24 cellular contexts compared by ENCODE assay signal in the genomic region with DNA sequence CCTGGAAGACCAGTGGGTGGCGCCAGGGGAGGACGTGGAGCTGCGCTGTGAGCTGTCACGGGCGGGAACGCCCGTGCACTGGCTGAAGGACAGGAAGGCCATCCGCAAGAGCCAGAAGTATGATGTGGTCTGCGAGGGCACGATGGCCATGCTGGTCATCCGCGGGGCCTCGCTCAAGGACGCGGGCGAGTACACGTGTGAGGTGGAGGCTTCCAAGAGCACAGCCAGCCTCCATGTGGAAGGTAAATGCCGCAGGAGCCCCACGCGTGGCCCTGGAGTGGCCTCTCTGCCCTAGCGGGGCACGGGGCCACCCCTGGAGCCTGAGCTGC.
DNase-seq lines count a peak whose midpoint lies in the region; FAIRE-seq and TF ChIP-seq lines count a peak whose summit lies in the region.
"Had no signal": no experiment of that assay in that cellular context is flagged by ENCODE, and none has a peak within 500 bp of the region (broad histone marks: within the 10 kb centered on the region; RNA-seq: fewer than 3 reads in every experiment).

No MANE protein-coding gene starts in this region.

- peak; percentile 8 for DNase-seq in activated naive CD4-positive, alpha-beta T cell treated with anti-CD3 and anti-CD28 coated beads, Interleukin-2, amount 50 U/mL, for 16 hours
- DNase-seq in activated naive CD4-positive, alpha-beta T cell treated with anti-CD3 and anti-CD28 coated beads for 36 hours: no peak
- peak; percentile 45 for DNase-seq in ecto neural progenitor cell (ENCODE audit: low spot score)
- DNase-seq in kidney: peak; percentile 62
- peak; percentile 89 for DNase-seq in spleen
- no peak for DNase-seq in stimulated activated CD4-positive, alpha-beta T cell treated with anti-CD3 and anti-CD28 coated beads, Interleukin-1b, Interleukin-23, amount 100 ng/mL, for 48 hours
- no peak for DNase-seq in NCI-H2081 (lab: John Stamatoyannopoulos, UW)
- DNase-seq in GF-D8 (lab: John Stamatoyannopoulos, UW): no peak
- DNase-seq: activated CD4-positive, alpha-beta T cell treated with anti-CD3 and anti-CD28 coated beads, Interleukin-2, amount 10 ng/mL, durations not matched to agents 24 days and 14 days; activated naive CD8-positive, alpha-beta T cell treated with anti-CD3 and anti-CD28 coated beads, Interleukin-2, amount 50 U/mL, for 24 hours; cerebellar nuclear complex; effector CD4-positive, alpha-beta T cell; GOT3; immature natural killer cell; KBM-7; NCI-H1436; NCI-H524 treated with DMSO at 0.1 percent for 48 hours; stimulated activated CD4-positive, alpha-beta T cell treated with anti-CD3 and anti-CD28 coated beads, Interleukin-2, amount 100 ng/mL, for 24 hours had no signal

- H3K27ac Mint-ChIP-seq in activated naive CD4-positive, alpha-beta T cell treated with anti-CD3 and anti-CD28 coated beads for 36 hours: no peak overlapping the region
- H3K27ac Mint-ChIP-seq: activated CD4-positive, alpha-beta T cell treated with anti-CD3 and anti-CD28 coated beads, Interleukin-2, amount 10 ng/mL, durations not matched to agents 24 days and 14 days; activated naive CD8-positive, alpha-beta T cell treated with anti-CD3 and anti-CD28 coated beads, Interleukin-2, amount 50 U/mL, for 24 hours; activated T-helper 1 cell treated with anti-CD3 and anti-CD28 coated beads, Interleukin-12 subunit alpha, Interleukin-12 subunit beta, Interleukin-2, Interleukin-4 antibody, amounts not matched to agents 30 ng/mL and 10 ng/mL and 1 ng/mL, durations not matched to agents 14 hours and 24 hours and 36 hours; immature natural killer cell had no signal

- no peak overlapping the region for H3K9ac ChIP-seq in kidney (ENCODE audit: low read length in 2 of 2)

- H3K4me1 Mint-ChIP-seq in activated naive CD4-positive, alpha-beta T cell treated with anti-CD3 and anti-CD28 coated beads for 36 hours (ENCODE audit: low read depth): no peaks in the 10 kb centered on the region
- H3K4me1 Mint-ChIP-seq: activated CD4-positive, alpha-beta T cell treated with anti-CD3 and anti-CD28 coated beads, Interleukin-2, amount 10 ng/mL, durations not matched to agents 24 days and 14 days; activated naive CD8-positive, alpha-beta T cell treated with anti-CD3 and anti-CD28 coated beads, Interleukin-2, amount 50 U/mL, for 24 hours; immature natural killer cell had no signal

- no peak overlapping the region for H3K27ac ChIP-seq in kidney (ENCODE audit: low read depth in 2 of 2, low read length in 2 of 2)
- peak overlapping the region in 6 of 8 donors; percentile 37 to 72 (median 56) for H3K27ac ChIP-seq in spleen
- H3K27ac ChIP-seq: skin epidermis had no signal

- no peak overlapping the region for H3K4me3 ChIP-seq in kidney (ENCODE audit: low read length in 2 of 2)
- H3K4me3 ChIP-seq in spleen: no peak overlapping the region
- H3K4me3 ChIP-seq: heart right ventricle, MG63, skin epidermis had no signal

- no peak overlapping the region for H3K4me3 Mint-ChIP-seq in activated naive CD4-positive, alpha-beta T cell treated with anti-CD3 and anti-CD28 coated beads for 36 hours
- H3K4me3 Mint-ChIP-seq: activated CD4-positive, alpha-beta T cell treated with anti-CD3 and anti-CD28 coated beads, Interleukin-2, amount 10 ng/mL, durations not matched to agents 24 days and 14 days; activated naive CD8-positive, alpha-beta T cell treated with anti-CD3 and anti-CD28 coated beads, Interleukin-2, amount 50 U/mL, for 24 hours; activated T-helper 1 cell treated with anti-CD3 and anti-CD28 coated beads, Interleukin-12 subunit alpha, Interleukin-12 subunit beta, Interleukin-2, Interleukin-4 antibody, amounts not matched to agents 30 ng/mL and 10 ng/mL and 1 ng/mL, durations not matched to agents 14 hours and 24 hours and 36 hours; immature natural killer cell had no signal

- 59 to 95% (median 81%) methylated on average over 16 to 22 of the region's 22 CpGs for WGBS in spleen, 5 donors

- FAIRE-seq in kidney (lab: Jason Lieb, UNC): no peak
- FAIRE-seq: A204.1, RCC 7860 had no signal

- peaks cover 2% of the 10 kb centered on the region for H3K36me3 Mint-ChIP-seq in activated naive CD4-positive, alpha-beta T cell treated with anti-CD3 and anti-CD28 coated beads for 36 hours (ENCODE audit: low read depth)

- H3K9me3 ChIP-seq in kidney (ENCODE audit: control insufficient read depth in 1 of 2, low read length in 2 of 2) (no peaks in the 10 kb centered on the region), spleen (no peaks in the 10 kb centered on the region)
- H3K9me3 ChIP-seq: heart right ventricle, MG63 had no signal

- no peaks in the 10 kb centered on the region for H3K36me3 ChIP-seq in kidney (ENCODE audit: control insufficient read depth in 1 of 2, insufficient read depth in 2 of 2, low read length in 2 of 2)
- peaks cover 0 to 95% (median 35%) of the 10 kb centered on the region in 6 donors for H3K36me3 ChIP-seq in spleen
- H3K36me3 ChIP-seq: MG63 had no signal

- TF ChIP-seq CTCF in kidney (IDR thresholded peaks at IDR 0.05; ENCODE audit: borderline replicate concordance, extremely low read depth, insufficient read depth) (no peak), spleen (IDR thresholded peaks at IDR 0.05 in 8 of 11, conservative IDR thresholded peaks at IDR 0.05 in 3 of 11) (peak in 4 of 11 experiments; percentile 27 to 40 (median 30))

- intact Hi-C loops in activated naive CD4-positive, alpha-beta T cell treated with anti-CD3 and anti-CD28 coated beads for 36 hours (cut with micrococcal nuclease): no loop called here
- intact Hi-C loops in kidney (cut with DNase I): no loop called here
- intact Hi-C loops in spleen (cut with DNase I; ENCODE audit: low total_unique reads): no loop called here

- no peaks in the 10 kb centered on the region for H3K9me3 Mint-ChIP-seq in activated naive CD4-positive, alpha-beta T cell treated with anti-CD3 and anti-CD28 coated beads for 36 hours
- H3K9me3 Mint-ChIP-seq: activated CD4-positive, alpha-beta T cell treated with anti-CD3 and anti-CD28 coated beads, Interleukin-2, amount 10 ng/mL, durations not matched to agents 24 days and 14 days; activated naive CD8-positive, alpha-beta T cell treated with anti-CD3 and anti-CD28 coated beads, Interleukin-2, amount 50 U/mL, for 24 hours; activated T-helper 1 cell treated with anti-CD3 and anti-CD28 coated beads, Interleukin-12 subunit alpha, Interleukin-12 subunit beta, Interleukin-2, Interleukin-4 antibody, amounts not matched to agents 30 ng/mL and 10 ng/mL and 1 ng/mL, durations not matched to agents 14 hours and 24 hours and 36 hours; immature natural killer cell had no signal

- H3K4me1 ChIP-seq in kidney (ENCODE audit: control insufficient read depth in 1 of 2, insufficient read depth in 1 of 2, low read depth in 1 of 2, low read length in 2 of 2) (no peaks in the 10 kb centered on the region), spleen (peaks cover 0 to 11% (median 0%) of the 10 kb centered on the region in 6 donors)

- CTCF ChIA-PET in activated naive CD4-positive, alpha-beta T cell treated with anti-CD3 and anti-CD28 coated beads for 36 hours (lab: Charles Lee): interaction anchor here (0.6 kb wide), 1 partner anchor 9 kb away, joined by 3 read pairs; no protein-coding TSS in a partner anchor

- no peaks in the 10 kb centered on the region for H3K27me3 ChIP-seq in spleen (replicated peaks in 1 of 7)
- H3K27me3 ChIP-seq: heart right ventricle, MG63 had no signal

- H3K27me3 Mint-ChIP-seq in activated naive CD4-positive, alpha-beta T cell treated with anti-CD3 and anti-CD28 coated beads for 36 hours (ENCODE audit: low read depth): no peaks in the 10 kb centered on the region
- H3K27me3 Mint-ChIP-seq: activated CD4-positive, alpha-beta T cell treated with anti-CD3 and anti-CD28 coated beads, Interleukin-2, amount 10 ng/mL, durations not matched to agents 24 days and 14 days; activated naive CD8-positive, alpha-beta T cell treated with anti-CD3 and anti-CD28 coated beads, Interleukin-2, amount 50 U/mL, for 24 hours had no signal

- TF ChIP-seq POLR2A in spleen (IDR thresholded peaks at IDR 0.05): no peak

Comparison
In these comparisons a context has a peak if more than half of its experiments do, and no peak if none do; other contexts are left out.
1. DNase-seq: peak in activated naive CD4-positive, alpha-beta T cell treated with anti-CD3 and anti-CD28 coated beads, Interleukin-2, amount 50 U/mL, for 16 hours (single experiment), ecto neural progenitor cell (single experiment), kidney (single experiment) and spleen (single experiment); none in activated naive CD4-positive, alpha-beta T cell treated with anti-CD3 and anti-CD28 coated beads for 36 hours (single experiment), stimulated activated CD4-positive, alpha-beta T cell treated with anti-CD3 and anti-CD28 coated beads, Interleukin-1b, Interleukin-23, amount 100 ng/mL, for 48 hours (single experiment), NCI-H2081 (0 of 2) and GF-D8 (single experiment).
2. H3K27ac ChIP-seq: peak in spleen (6 of 8); none in kidney (0 of 2).